In genomic region chr12:27709932-27710591, GRCh38 we compare ENCODE assay signal across 8 cellular contexts.
DNase-seq lines count a peak whose midpoint lies in the region; ATAC-seq and TF ChIP-seq lines count a peak whose summit lies in the region.

No MANE protein-coding gene starts in this region.

- no peaks in the 10 kb centered on the region for H3K9me3 ChIP-seq in neutrophil

- H3K27me3 ChIP-seq in neutrophil, result no peaks in the 10 kb centered on the region

- H3K36me3 ChIP-seq in neutrophil, result no peaks in the 10 kb centered on the region

- peaks cover 13 to 20% of the 10 kb centered on the region in 2 experiments for H3K4me1 ChIP-seq in neutrophil (ENCODE audit: control insufficient read depth in 1 of 2, insufficient read depth in 1 of 2, low read depth in 1 of 2, low read length in 1 of 2)

- ATAC-seq in GM21619 (IDR thresholded peaks at IDR 0.05; ENCODE audit: unreplicated experiment), result peak; percentile 40

- TF ChIP-seq CTCF in VCaP (conservative IDR thresholded peaks at IDR 0.05) (no peak), neutrophil (IDR thresholded peaks at IDR 0.05) (no peak)

- peak; percentile 20 for DNase-seq in GM04504 (ENCODE audit: low read depth)
- peak; percentile 31 for DNase-seq in HuH-7 (ENCODE audit: low spot score)
- DNase-seq in fibroblast of the conjunctiva (ENCODE audit: low read depth), result peak; percentile 34
- DNase-seq in T1000 (lab: John Stamatoyannopoulos, UW), result no peak
- DNase-seq in medulla oblongata (ENCODE audit: extremely low spot score), result no peak

- H3K4me3 ChIP-seq in neutrophil (ENCODE audit: low read depth in 1 of 2, low read length in 1 of 2), result peak overlapping the region; percentile 64 to 83

- H3K27ac ChIP-seq in VCaP, result peak overlapping the region; percentile 94
- H3K27ac ChIP-seq in neutrophil, result peak overlapping the region; percentile 65

Comparison
In these comparisons a context has a peak if more than half of its experiments do, and no peak if none do; other contexts are left out.
1. DNase-seq: peak in GM04504 (single experiment), HuH-7 (single experiment) and fibroblast of the conjunctiva (single experiment); none in T1000 (single experiment) and medulla oblongata (single experiment).